8 cellular contexts compared by ENCODE assay signal in the genomic region with DNA sequence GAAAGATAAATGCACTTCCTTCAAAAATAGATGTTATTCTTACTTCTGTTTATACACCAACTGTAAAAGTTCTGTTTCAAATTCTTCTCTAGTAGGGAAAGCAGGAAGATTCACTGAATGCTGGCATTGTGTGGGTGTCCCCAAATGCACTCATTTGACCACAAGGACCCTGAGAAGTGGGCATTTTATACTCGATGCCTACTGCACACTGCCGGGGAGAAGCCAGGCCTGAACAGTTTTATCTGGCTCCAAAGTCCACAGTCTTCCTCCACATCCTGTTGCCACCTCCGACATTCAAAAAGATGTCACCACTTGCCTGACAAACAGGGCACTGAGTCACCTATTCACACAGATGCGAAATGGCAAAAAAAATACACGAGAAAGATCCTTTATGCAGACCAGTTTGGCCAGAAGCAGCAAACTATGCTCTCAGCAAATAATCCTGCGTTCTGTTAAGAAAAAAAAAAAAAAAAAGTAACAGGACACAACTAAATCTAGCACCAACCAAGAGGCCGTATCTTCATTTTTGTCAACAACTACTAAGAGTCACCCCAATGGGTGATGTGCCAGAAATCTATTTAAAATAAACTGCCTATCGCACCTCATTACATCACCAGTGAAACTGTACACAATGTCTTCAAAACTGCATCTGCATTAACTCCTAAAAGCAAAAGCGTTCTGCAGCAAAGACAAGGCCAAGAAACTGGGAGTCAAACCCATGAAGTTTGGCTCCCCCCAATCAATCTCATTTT. TPM values are rescaled to one million over a fixed set of nuclear protein-coding genes. Genes with fewer than 3 reads are reported as not detected.
DNase-seq lines count a peak whose midpoint lies in the region; ATAC-seq, FAIRE-seq and TF ChIP-seq lines count a peak whose summit lies in the region.

No MANE protein-coding gene starts in this region.

- H3K4me3 ChIP-seq in endothelial cell of umbilical vein (replicated peaks in 1 of 3; ENCODE audit: insufficient read depth in 1 of 3, low read depth in 1 of 3, low read length in 3 of 3) (no peak overlapping the region), pancreas (no peak overlapping the region)

- WGBS in pancreas, 2 donors = 13 to 14% methylated on average over 9 of the region's 9 CpGs

- no TSS peak for BruUV-seq in endothelial cell of umbilical vein (replicated peaks; lab: Mats Ljungman, UMichigan)

- POLR2A ChIA-PET in endothelial cell of umbilical vein (lab: Charles Lee) = no interaction called here

- FAIRE-seq in endothelial cell of umbilical vein (lab: Jason Lieb, UNC) (peak; percentile 84), pancreas (lab: Jason Lieb, UNC) (no peak)

- H3K9ac ChIP-seq in endothelial cell of umbilical vein (replicated peaks; ENCODE audit: extremely low read depth, insufficient read depth, low read length) = no peak overlapping the region

- TF ChIP-seq CTCF in endothelial cell of umbilical vein (IDR thresholded peaks at IDR 0.05; ENCODE audit: extremely low read depth in 1 of 2, insufficient read depth in 1 of 2, low read depth in 1 of 2, low read length in 2 of 2) (no peak), pancreas (IDR thresholded peaks at IDR 0.05) (no peak)

- CTCF ChIA-PET in endothelial cell of umbilical vein (lab: Charles Lee) = interaction anchor here (0.9 to 3.5 kb wide), 4 partner anchors 9 to 85 kb away, joined by 3 to 25 read pairs (median 4); no protein-coding TSS in a partner anchor

- H3K4me1 ChIP-seq in endothelial cell of umbilical vein (ENCODE audit: control insufficient read depth, extremely low read depth, insufficient read depth, low read length) (peaks cover 39% of the 10 kb centered on the region), pancreas (peaks cover 14 to 37% (median 20%) of the 10 kb centered on the region in 3 donors)

- no peak for TF ChIP-seq POLR2A in endothelial cell of umbilical vein (IDR thresholded peaks at IDR 0.05; ENCODE audit: low read depth, low read length)

- intact Hi-C loops in endothelial cell of umbilical vein (cut with micrococcal nuclease) = no loop called here
- intact Hi-C loops in pancreas (cut with DNase I) = no loop called here

- no peak overlapping the region for H2AFZ ChIP-seq in endothelial cell of umbilical vein (ENCODE audit: low read depth, low read length)

- no peaks in the 10 kb centered on the region for H4K20me1 ChIP-seq in endothelial cell of umbilical vein (replicated peaks; ENCODE audit: control insufficient read depth, extremely low read depth, insufficient read depth, low read length)

- H3K27me3 ChIP-seq in endothelial cell of umbilical vein (ENCODE audit: control insufficient read depth in 2 of 2, insufficient read depth in 2 of 2, low read length in 2 of 2) (no peaks in the 10 kb centered on the region), pancreas (no peaks in the 10 kb centered on the region)

- no peaks in the 10 kb centered on the region for H3K9me1 ChIP-seq in endothelial cell of umbilical vein (replicated peaks; ENCODE audit: control insufficient read depth, extremely low read depth, insufficient read depth, low read length)

- no peaks in the 10 kb centered on the region for H3K36me3 ChIP-seq in endothelial cell of umbilical vein (ENCODE audit: control insufficient read depth in 2 of 2, extremely low read depth in 1 of 2, insufficient read depth in 2 of 2, low read length in 2 of 2)
- H3K36me3 ChIP-seq in pancreas = no peaks in the 10 kb centered on the region

- ATAC-seq in pancreas (peak; percentile 41 to 63 (median 50)), GM21447 (IDR thresholded peaks at IDR 0.05; ENCODE audit: unreplicated experiment) (no peak), GM19351 (IDR thresholded peaks at IDR 0.05; ENCODE audit: unreplicated experiment) (no peak), GM18520 (IDR thresholded peaks at IDR 0.05; ENCODE audit: unreplicated experiment) (no peak)

- dilution Hi-C loops in endothelial cell of umbilical vein (cut with MboI; ENCODE audit: extremely low pct_ligation_motif_present, low sequenced_read_pairs) = no loop called here

- no peaks in the 10 kb centered on the region for H3K9me3 ChIP-seq in endothelial cell of umbilical vein (replicated peaks; ENCODE audit: control insufficient read depth, insufficient read depth, low read length)
- H3K9me3 ChIP-seq in pancreas = no peaks in the 10 kb centered on the region

- DNase-seq in HT1080 (ENCODE audit: low read depth) (peak; percentile 30), endothelial cell of umbilical vein (ENCODE audit: low read depth, low spot score) (peak; percentile 57), pancreas (peak in 2 of 6 donors; percentile 26 to 49), NCI-H2029 treated with DMSO at 0.1 percent for 48 hours (lab: John Stamatoyannopoulos, UW) (no peak)
- DNase-seq in activated CD4-positive, CD25-positive, alpha-beta regulatory T cell treated with anti-CD3 and anti-CD28 coated beads, Interleukin-2, amount 50 U/mL, for 72 hours = peak; percentile 41

- H3K79me2 ChIP-seq in endothelial cell of umbilical vein (ENCODE audit: control insufficient read depth, insufficient read depth, low read length) = peaks cover 89% of the 10 kb centered on the region

- peak overlapping the region; percentile 26 for H3K27ac ChIP-seq in endothelial cell of umbilical vein (ENCODE audit: insufficient read depth, low read depth, low read length)
- H3K27ac ChIP-seq in pancreas = peak overlapping the region in 3 of 4 donors; percentile 49 to 100 (median 99)

- H3K4me2 ChIP-seq in endothelial cell of umbilical vein (ENCODE audit: insufficient read depth, low read length) = peak overlapping the region; percentile 24

TF ChIP-seq in endothelial cell of umbilical vein, 7 proteins besides CTCF, POLR2A, EP300 and RAD21:
- TF ChIP-seq JUN (IDR thresholded peaks at IDR 0.05; ENCODE audit: borderline replicate concordance, insufficient read depth, insufficient read length, low read depth) (peak; percentile 47), FOS (IDR thresholded peaks at IDR 0.05; ENCODE audit: borderline replicate concordance, insufficient read depth, low read length) (peak; percentile 35), EZH2 (IDR thresholded peaks at IDR 0.05; ENCODE audit: borderline replicate concordance, low read depth, low read length, severe bottlenecking) (no peak), MAX (IDR thresholded peaks at IDR 0.05; ENCODE audit: insufficient read depth, insufficient read length) (no peak), GATA2 (IDR thresholded peaks at IDR 0.05; ENCODE audit: insufficient read depth, insufficient read length, low read depth, low read length) (peak; percentile 7)

RNA-seq across cellular contexts. Expression of gene ZC3H4, which starts 6.2 kb away (rescaled TPM):
- total RNA-seq in HT1080 (2014; rRNA removed; shearing (Covaris generic)) = 17.6 and 17.8 TPM in 2 replicates
- polyA plus RNA-seq in HT1080 (2015; cell fraction: cytosol; rRNA removed) = 16.9 and 19.9 TPM in 2 replicates
- 34.0 and 34.3 TPM in 2 replicates for polyA plus RNA-seq in HT1080 (2015; cell fraction: nucleus; rRNA removed)
- total RNA-seq in endothelial cell of umbilical vein (56.4 and 63.9 TPM in 2 replicates), pancreas (10 to 100 TPM; 18.2 to 30.4 (median 20.5) TPM)
- polyA plus RNA-seq in endothelial cell of umbilical vein (5.5 and 6.2 TPM in 2 replicates), pancreas (10 to 100 TPM in 1 of 2 donors, 1 to 10 TPM in 1; 8.1 to 14.3 TPM)
- 9.7 and 10.9 TPM in 2 replicates for polyA plus RNA-seq in endothelial cell of umbilical vein (2011; cell fraction: cytosol; rRNA removed)
- polyA plus RNA-seq in endothelial cell of umbilical vein (2011; cell fraction: nucleus; rRNA removed) = 20.4 and 22.2 TPM in 2 replicates
- 21.3 and 33.9 TPM in 2 replicates for polyA plus RNA-seq in endothelial cell of umbilical vein (2012)
- polyA minus RNA-seq in endothelial cell of umbilical vein = 11.9 and 13.3 TPM in 2 replicates
- polyA minus RNA-seq in endothelial cell of umbilical vein (2011; cell fraction: cytosol; rRNA and poly(A)+ RNA removed) = 9.5 TPM
- 12.1 and 13.1 TPM in 2 replicates for polyA minus RNA-seq in endothelial cell of umbilical vein (2011; cell fraction: nucleus; rRNA and poly(A)+ RNA removed)

RNA-seq across cellular contexts. Expression of gene SAE1, which starts 23.3 kb away (rescaled TPM):
- 181 and 200 TPM in 2 replicates for total RNA-seq in HT1080 (2014; rRNA removed; shearing (Covaris generic))
- polyA plus RNA-seq in HT1080 (2015; cell fraction: cytosol; rRNA removed) = 184 TPM in 2 replicates
- 121 and 126 TPM in 2 replicates for polyA plus RNA-seq in HT1080 (2015; cell fraction: nucleus; rRNA removed)
- total RNA-seq in endothelial cell of umbilical vein (219 and 223 TPM in 2 replicates), pancreas (10 to 100 TPM; 14.8 to 25.8 (median 20.1) TPM)
- polyA plus RNA-seq in endothelial cell of umbilical vein (145 and 165 TPM in 2 replicates), pancreas (10 to 100 TPM in 1 of 2 donors, 1 to 10 TPM in 1; 10.0 to 23.0 TPM)
- 219 and 237 TPM in 2 replicates for polyA plus RNA-seq in endothelial cell of umbilical vein (2011; cell fraction: cytosol; rRNA removed)
- 101 and 130 TPM in 2 replicates for polyA plus RNA-seq in endothelial cell of umbilical vein (2011; cell fraction: nucleus; rRNA removed)
- polyA plus RNA-seq in endothelial cell of umbilical vein (2012) = 191 and 235 TPM in 2 replicates
- 107 and 111 TPM in 2 replicates for polyA minus RNA-seq in endothelial cell of umbilical vein
- polyA minus RNA-seq in endothelial cell of umbilical vein (2011; cell fraction: cytosol; rRNA and poly(A)+ RNA removed) = 50.6 TPM
- polyA minus RNA-seq in endothelial cell of umbilical vein (2011; cell fraction: nucleus; rRNA and poly(A)+ RNA removed) = 25.6 and 34.4 TPM in 2 replicates

RNA-seq across cellular contexts. Expression of gene TMEM160, which starts 59.0 kb away (rescaled TPM):
- total RNA-seq in HT1080 (2014; rRNA removed; shearing (Covaris generic)) = 62.1 and 69.4 TPM in 2 replicates
- polyA plus RNA-seq in HT1080 (2015; cell fraction: cytosol; rRNA removed) = 34.9 and 45.7 TPM in 2 replicates
- polyA plus RNA-seq in HT1080 (2015; cell fraction: nucleus; rRNA removed) = 15.0 and 20.4 TPM in 2 replicates
- total RNA-seq in endothelial cell of umbilical vein (40.4 and 43.1 TPM in 2 replicates), pancreas (10 to 100 TPM; 11.9 to 17.8 (median 13.6) TPM)
- polyA plus RNA-seq in endothelial cell of umbilical vein (79.9 and 103 TPM in 2 replicates), pancreas (1 to 10 TPM; 3.4 to 6.0 TPM)
- 23.0 and 33.0 TPM in 2 replicates for polyA plus RNA-seq in endothelial cell of umbilical vein (2011; cell fraction: cytosol; rRNA removed)
- 7.4 and 9.2 TPM in 2 replicates for polyA plus RNA-seq in endothelial cell of umbilical vein (2011; cell fraction: nucleus; rRNA removed)
- 13.1 and 28.1 TPM in 2 replicates for polyA plus RNA-seq in endothelial cell of umbilical vein (2012)
- polyA minus RNA-seq in endothelial cell of umbilical vein = 3.7 and 4.3 TPM in 2 replicates
- 31.9 TPM for polyA minus RNA-seq in endothelial cell of umbilical vein (2011; cell fraction: cytosol; rRNA and poly(A)+ RNA removed)
- 1.8 and 3.9 TPM in 2 replicates for polyA minus RNA-seq in endothelial cell of umbilical vein (2011; cell fraction: nucleus; rRNA and poly(A)+ RNA removed)

Comparison
In these comparisons a context has a peak if more than half of its experiments do, and no peak if none do; other contexts are left out.
1. ATAC-seq: peak in pancreas (4 of 4); none in GM21447 (single experiment), GM19351 (single experiment) and GM18520 (single experiment).